Comparison of ENCODE assay signal across 1 cellular context in the genomic region with DNA sequence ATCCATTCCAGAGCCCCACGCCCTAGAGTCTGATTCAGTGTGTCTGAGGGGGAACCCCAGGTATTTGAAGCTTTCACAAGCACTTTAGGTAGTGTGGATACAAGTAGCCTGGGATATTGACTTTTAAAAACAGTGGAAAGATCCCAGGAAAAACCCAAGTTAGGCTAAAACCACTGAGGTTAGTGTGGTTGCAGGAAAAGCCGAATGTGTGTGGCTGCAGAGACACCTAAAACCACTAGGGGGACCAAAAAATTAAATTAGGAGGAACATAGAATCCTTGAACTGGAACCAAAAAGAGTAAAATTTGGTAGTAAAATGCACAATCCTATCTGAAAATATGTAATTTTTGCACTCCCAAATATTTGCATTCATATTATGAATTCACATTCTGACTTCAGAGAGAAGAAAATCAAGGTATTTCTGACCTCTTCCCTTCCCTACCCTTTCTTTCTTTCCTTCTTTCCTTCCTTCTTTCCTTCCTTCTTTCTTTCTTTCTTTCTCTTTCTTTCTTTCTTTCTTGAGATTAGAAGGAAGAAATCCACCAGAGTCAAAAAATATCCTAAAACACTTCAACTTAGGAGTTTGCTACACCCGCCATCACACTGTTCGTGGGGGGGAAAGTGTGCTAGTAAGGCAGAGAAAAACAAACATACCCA.
TF ChIP-seq lines count a peak whose summit lies in the region.

No MANE protein-coding gene starts in this region.

TF ChIP-seq in liver, 16 proteins besides CTCF, POLR2A, EP300 and RAD21 (continued from another document):
- TF ChIP-seq NR2F2 (IDR thresholded peaks at IDR 0.05) (no peak), YY1 (IDR thresholded peaks at IDR 0.05) (no peak), JUND (IDR thresholded peaks at IDR 0.05) (no peak), HNF4G (IDR thresholded peaks at IDR 0.05) (no peak)
